ENCODE assay signal across 8 cellular contexts in the genomic region with DNA sequence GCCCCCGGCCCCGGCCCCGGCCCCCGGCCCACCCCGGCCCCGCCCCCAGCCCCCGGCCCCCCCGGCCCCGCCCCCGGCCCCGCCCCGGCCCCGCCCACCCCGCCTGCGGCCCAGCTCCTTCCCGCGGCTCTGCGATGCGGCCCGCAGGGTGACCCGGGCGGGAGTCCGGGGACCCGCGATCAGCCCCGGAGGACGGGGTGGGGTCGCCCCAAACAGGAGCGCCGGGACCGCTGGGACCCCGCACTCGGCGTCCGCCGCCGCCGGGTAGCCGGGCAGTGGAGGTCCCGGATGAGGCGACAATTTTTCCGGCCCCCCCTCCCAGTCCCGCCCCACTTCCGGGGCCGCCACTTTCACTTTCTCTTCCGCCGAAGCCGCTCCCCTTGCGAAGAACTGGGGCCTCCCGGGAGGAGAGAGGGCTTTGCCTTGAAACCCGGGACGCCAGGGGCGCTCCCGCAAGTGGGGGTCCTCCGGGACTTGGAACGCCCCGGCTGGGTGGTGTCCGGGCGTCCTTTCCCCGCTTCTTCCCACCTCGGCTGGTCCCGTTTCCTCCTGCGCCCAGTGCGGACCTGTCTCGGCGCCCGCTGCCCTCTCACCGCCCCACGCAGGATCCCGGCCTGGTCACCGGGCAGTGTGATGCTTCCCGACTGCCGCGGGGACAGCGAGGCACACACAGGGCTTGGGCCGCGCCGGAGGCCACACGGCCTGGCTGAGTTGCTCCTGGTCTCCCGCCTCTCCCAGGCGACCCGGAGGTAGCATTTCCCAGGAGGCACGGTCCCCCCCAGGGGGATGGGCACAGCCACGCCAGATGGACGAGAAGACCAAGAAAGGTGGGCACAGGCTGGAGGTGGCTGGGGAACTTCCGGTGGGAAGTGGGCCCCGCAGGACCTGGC. TPM values are rescaled to one million over a fixed set of nuclear protein-coding genes. Genes with fewer than 3 reads are reported as not detected.
A peak's percentile ranks its signal among the peaks of the same experiment; 100 is the strongest.
DNase-seq lines count a peak whose midpoint lies in the region; ATAC-seq and TF ChIP-seq lines count a peak whose summit lies in the region.

A gene (plus strand): TSS at position 347 of the 890 bp plus-strand sequence. CDS start 459 bp downstream, at position 806.

- H3K4me2 ChIP-seq in GM23338, result peak within 1 kb of the TSS; percentile 99

- H3K36me3 ChIP-seq in GM23338 (ENCODE audit: insufficient read depth) (peaks cover 24% of the 10 kb centered on the region), stomach (peaks cover 4 to 28% (median 23%) of the 10 kb centered on the region in 4 donors)

- H4K20me1 ChIP-seq in GM23338 (replicated peaks; ENCODE audit: insufficient read depth), result peaks cover 5% of the 10 kb centered on the region

- TF ChIP-seq CTCF in GM23338 (conservative IDR thresholded peaks at IDR 0.05; ENCODE audit: low read depth in 2 of 2), result no peak
- no peak for TF ChIP-seq CTCF in fibroblast of villous mesenchyme (IDR thresholded peaks at IDR 0.05; ENCODE audit: insufficient read depth, low read depth, low read length)
- TF ChIP-seq CTCF in neural crest cell (conservative IDR thresholded peaks at IDR 0.05), result no peak
- TF ChIP-seq CTCF in stomach (IDR thresholded peaks at IDR 0.05), result no peak

- H3K4me1 ChIP-seq in GM23338 (ENCODE audit: insufficient read depth) (peaks cover 14% of the 10 kb centered on the region), stomach (peaks cover 19 to 34% (median 23%) of the 10 kb centered on the region in 4 donors)

- 0 to 2% (median 0%) methylated on average over 25 to 74 of the region's 87 CpGs for WGBS in stomach, 5 donors

- H3K9me3 Mint-ChIP-seq in GM23338, result peaks cover 12% of the 10 kb centered on the region
- peaks cover 6% of the 10 kb centered on the region for H3K9me3 Mint-ChIP-seq in neural crest cell

- H3K4me1 Mint-ChIP-seq in GM23338, result peaks cover 22% of the 10 kb centered on the region
- peaks cover 23% of the 10 kb centered on the region for H3K4me1 Mint-ChIP-seq in neural crest cell

- H3K9me2 ChIP-seq in GM23338 (ENCODE audit: insufficient read depth), result no peaks in the 10 kb centered on the region

- no peaks in the 10 kb centered on the region for H3K9me3 ChIP-seq in stomach

- H3K27ac ChIP-seq in GM23338 (ENCODE audit: low read depth) (peak within 1 kb of the TSS; percentile 96), stomach (peak within 1 kb of the TSS; percentile 92 to 98 (median 94))

- H3K4me3 Mint-ChIP-seq in GM23338, result peak within 1 kb of the TSS; percentile 90
- H3K4me3 Mint-ChIP-seq in neural crest cell, result peak within 1 kb of the TSS; percentile 91

- H3K79me2 ChIP-seq in GM23338 (replicated peaks; ENCODE audit: insufficient read depth), result peaks cover 47% of the 10 kb centered on the region

- H2AFZ ChIP-seq in GM23338, result peak within 1 kb of the TSS; percentile 96

- peaks cover 42% of the 10 kb centered on the region for H3K36me3 Mint-ChIP-seq in GM23338 (ENCODE audit: low read depth)
- H3K36me3 Mint-ChIP-seq in neural crest cell (ENCODE audit: low read depth), result peaks cover 28% of the 10 kb centered on the region

- H3F3A ChIP-seq in GM23338 (replicated peaks; ENCODE audit: low read depth), result peaks cover 5% of the 10 kb centered on the region; the same call in 1 of the 2 replicates

- DNase-seq in EH (ENCODE audit: low read depth), result peak; percentile 87
- peak; percentile 83 for DNase-seq in GM23338 (ENCODE audit: low spot score)
- peak; percentile 75 to 79 for DNase-seq in Kasumi-1 (lab: John Stamatoyannopoulos, UW)
- peak; percentile 69 to 76 for DNase-seq in SHP77 (lab: John Stamatoyannopoulos, UW)
- DNase-seq in activated effector memory CD4-positive, alpha-beta T cell treated with anti-CD3 and anti-CD28 coated beads, Interleukin-2, amount 50 U/mL, for 16 hours, result peak; percentile 96
- DNase-seq in fibroblast of villous mesenchyme (ENCODE audit: low read depth), result peak; percentile 88
- DNase-seq in neural crest cell (ENCODE audit: low read depth, low spot score), result peak; percentile 72
- DNase-seq in stomach, result peak; percentile 88

- peaks cover 8% of the 10 kb centered on the region for H3K27me3 Mint-ChIP-seq in GM23338 (ENCODE audit: insufficient read depth, low read depth, poor library complexity)
- no peaks in the 10 kb centered on the region for H3K27me3 Mint-ChIP-seq in neural crest cell (ENCODE audit: low read depth)

- H3K4me3 ChIP-seq in GM23338 (peak within 1 kb of the TSS; percentile 97), fibroblast of villous mesenchyme (ENCODE audit: low read depth, low read length) (peak within 1 kb of the TSS; percentile 97), stomach (peak within 1 kb of the TSS; percentile 86 to 98 (median 88))

- H3K27me3 ChIP-seq in GM23338 (ENCODE audit: insufficient read depth) (no peaks in the 10 kb centered on the region), stomach (no peaks in the 10 kb centered on the region)

- intact Hi-C loops in stomach (cut with DNase I; ENCODE audit: low total_unique reads), result loop anchor here (10.0 kb wide), 1 partner anchor 53 kb away; no protein-coding TSS in a partner anchor

- no peak for TF ChIP-seq EP300 in stomach (IDR thresholded peaks at IDR 0.05)

- H3K27ac Mint-ChIP-seq in GM23338 (peak within 1 kb of the TSS; percentile 91), neural crest cell (ENCODE audit: unreplicated experiment) (peak within 1 kb of the TSS; percentile 93)

- ATAC-seq in GM23338, result peak; percentile 52

- no peak for TF ChIP-seq POLR2A in stomach (IDR thresholded peaks at IDR 0.05)

TF ChIP-seq in GM23338, 12 proteins besides CTCF, POLR2A, EP300 and RAD21 (continues in another document):
- TF ChIP-seq EZH2 (IDR thresholded peaks at IDR 0.05; ENCODE audit: low read depth, unreplicated experiment) (no peak), POLR2AphosphoS5 (IDR thresholded peaks at IDR 0.05; ENCODE audit: low read depth) (no peak), EZH2phosphoT487 (IDR thresholded peaks at IDR 0.05; ENCODE audit: unreplicated experiment) (no peak), JUNB (IDR thresholded peaks at IDR 0.05; ENCODE audit: unreplicated experiment) (no peak)
- TF ChIP-seq, protein P1, sequence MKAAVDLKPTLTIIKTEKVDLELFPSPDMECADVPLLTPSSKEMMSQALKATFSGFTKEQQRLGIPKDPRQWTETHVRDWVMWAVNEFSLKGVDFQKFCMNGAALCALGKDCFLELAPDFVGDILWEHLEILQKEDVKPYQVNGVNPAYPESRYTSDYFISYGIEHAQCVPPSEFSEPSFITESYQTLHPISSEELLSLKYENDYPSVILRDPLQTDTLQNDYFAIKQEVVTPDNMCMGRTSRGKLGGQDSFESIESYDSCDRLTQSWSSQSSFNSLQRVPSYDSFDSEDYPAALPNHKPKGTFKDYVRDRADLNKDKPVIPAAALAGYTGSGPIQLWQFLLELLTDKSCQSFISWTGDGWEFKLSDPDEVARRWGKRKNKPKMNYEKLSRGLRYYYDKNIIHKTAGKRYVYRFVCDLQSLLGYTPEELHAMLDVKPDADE (IDR thresholded peaks at IDR 0.05), result no peak

RNA-seq across cellular contexts. Expression of the gene that starts here (rescaled TPM):
- 56.8 and 65.3 TPM in 2 replicates for total RNA-seq in GM23338 (2014; rRNA removed; shearing (Covaris generic))
- polyA plus RNA-seq in GM23338 (2016; fragmentation: Nextera tagmentation; extraction: Ambion mirVana), result 46.5 and 52.6 TPM in 2 replicates
- total RNA-seq in fibroblast of villous mesenchyme, result 59.2 and 78.0 TPM in 2 replicates
- 62.4 and 65.2 TPM in 2 replicates for total RNA-seq in neural crest cell
- total RNA-seq in stomach, result 100 to 1,000 TPM in 3 of 5 donors, 10 to 100 TPM in 2; 30.7 to 211 (median 161) TPM
- polyA plus RNA-seq in stomach, result 100 to 1,000 TPM in 1 of 3 donors, 10 to 100 TPM in 2; 69.0 to 115 (median 81.1) TPM

Comparison
In these comparisons a context has a peak if more than half of its experiments do, and no peak if none do; other contexts are left out.
1. Peak in every context shown above with its lines: DNase-seq, ATAC-seq, H3K4me3 ChIP-seq and H3K27ac ChIP-seq.